ENCODE assay signal across 8 cellular contexts in genomic region chr18:23619388-23619873, GRCh38. TPM values are rescaled to one million over a fixed set of nuclear protein-coding genes. Genes with fewer than 3 reads are reported as not detected.
A peak's percentile ranks its signal among the peaks of the same experiment; 100 is the strongest.
DNase-seq lines count a peak whose midpoint lies in the region; ATAC-seq and TF ChIP-seq lines count a peak whose summit lies in the region.

No MANE protein-coding gene starts in this region.

- DNase-seq in AG08396 (ENCODE audit: low spot score): peak; percentile 41
- DNase-seq in foreskin fibroblast: peak in 1 of 2 donors; percentile 59
- DNase-seq in osteocyte (ENCODE audit: extremely low spot score, unreplicated experiment): no peak
- DNase-seq in NCI-H2107 (lab: John Stamatoyannopoulos, UW): no peak
- DNase-seq in RWPE1 (ENCODE audit: low spot score): no peak
- DNase-seq in HuH-7 (ENCODE audit: low spot score): no peak

- H3K4me3 ChIP-seq in foreskin fibroblast (ENCODE audit: low read depth in 1 of 2, low read length in 2 of 2): peak overlapping the region; percentile 41 to 53

- no peak overlapping the region for H3K27ac Mint-ChIP-seq in osteocyte (ENCODE audit: unreplicated experiment)

- CTCF ChIA-PET in RWPE1 (lab: Yijun Ruan, JAX): no interaction called here

- H3K9me3 Mint-ChIP-seq in osteocyte (ENCODE audit: unreplicated experiment): no peaks in the 10 kb centered on the region

- TF ChIP-seq CTCF in VCaP (conservative IDR thresholded peaks at IDR 0.05) (no peak), foreskin fibroblast (IDR thresholded peaks at IDR 0.05; ENCODE audit: low read depth, low read length) (no peak), osteocyte (IDR thresholded peaks at IDR 0.05) (no peak), RWPE1 (conservative IDR thresholded peaks at IDR 0.05; ENCODE audit: low read depth) (no peak)

- POLR2A ChIA-PET in RWPE1 (lab: Yijun Ruan, JAX; ENCODE audit: low non-redundant PET): no interaction called here

- peak; percentile 25 for ATAC-seq in GM19395 (IDR thresholded peaks at IDR 0.05; ENCODE audit: unreplicated experiment)

- peak overlapping the region; percentile 57; the same call in 1 of the 2 replicates for H3K27ac ChIP-seq in VCaP
- H3K27ac ChIP-seq in RWPE1: no peak overlapping the region

- H3K36me3 Mint-ChIP-seq in osteocyte (ENCODE audit: unreplicated experiment): no peaks in the 10 kb centered on the region

- peaks cover 4% of the 10 kb centered on the region for H3K4me1 Mint-ChIP-seq in osteocyte (ENCODE audit: unreplicated experiment)

- H3K27me3 Mint-ChIP-seq in osteocyte (ENCODE audit: unreplicated experiment): peaks cover 35% of the 10 kb centered on the region

- peak overlapping the region; percentile 69 for H3K4me3 Mint-ChIP-seq in osteocyte (ENCODE audit: unreplicated experiment)

RNA-seq across cellular contexts. Expression of gene NPC1, which starts 33.1 kb away (rescaled TPM):
- 36.5 and 40.1 TPM in 2 replicates for total RNA-seq in osteocyte

RNA-seq across cellular contexts. Expression of gene ANKRD29, which starts 43.3 kb away (rescaled TPM):
- total RNA-seq in osteocyte: not detected in 2 replicates
